ENCODE assay signal across 1 cellular context in the genomic region with DNA sequence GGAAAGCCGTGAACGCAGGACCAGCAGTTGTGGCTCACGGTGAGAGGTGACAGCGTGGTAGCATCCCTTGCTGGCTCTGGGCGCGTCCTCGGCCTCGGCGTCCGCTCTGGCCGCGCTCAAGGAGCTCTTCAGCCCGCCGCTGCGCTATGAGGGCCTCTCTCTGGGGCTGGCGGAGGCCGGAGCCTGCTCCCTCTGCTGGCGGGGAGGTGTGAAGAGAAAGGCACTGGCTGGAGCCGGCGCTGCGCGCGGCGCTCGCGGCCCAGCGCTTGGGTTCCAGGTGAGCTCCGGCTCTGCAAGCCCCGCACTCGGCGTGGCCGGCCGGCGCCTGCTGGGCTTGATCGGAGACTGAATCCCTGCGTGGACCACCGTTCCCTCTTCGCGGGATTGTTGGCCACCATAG.
TF ChIP-seq lines count a peak whose summit lies in the region.

No MANE protein-coding gene starts in this region.

TF ChIP-seq in IMR-90, 13 proteins besides CTCF, POLR2A, EP300 and RAD21 (continued from another document):
- TF ChIP-seq, protein P1, sequence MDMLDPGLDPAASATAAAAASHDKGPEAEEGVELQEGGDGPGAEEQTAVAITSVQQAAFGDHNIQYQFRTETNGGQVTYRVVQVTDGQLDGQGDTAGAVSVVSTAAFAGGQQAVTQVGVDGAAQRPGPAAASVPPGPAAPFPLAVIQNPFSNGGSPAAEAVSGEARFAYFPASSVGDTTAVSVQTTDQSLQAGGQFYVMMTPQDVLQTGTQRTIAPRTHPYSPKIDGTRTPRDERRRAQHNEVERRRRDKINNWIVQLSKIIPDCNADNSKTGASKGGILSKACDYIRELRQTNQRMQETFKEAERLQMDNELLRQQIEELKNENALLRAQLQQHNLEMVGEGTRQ (IDR thresholded peaks at IDR 0.05; ENCODE audit: low read depth, low read length), result no peak
- no peak for TF ChIP-seq CHD1 (IDR thresholded peaks at IDR 0.05; ENCODE audit: low read depth, low read length)
- no peak for TF ChIP-seq RCOR1 (IDR thresholded peaks at IDR 0.05; ENCODE audit: insufficient replicate concordance, low read length)
- TF ChIP-seq NFE2L2 (IDR thresholded peaks at IDR 0.05; ENCODE audit: low read depth, low read length), result no peak
- TF ChIP-seq FOS (IDR thresholded peaks at IDR 0.05; ENCODE audit: low read depth, low read length), result no peak
- TF ChIP-seq MAFK (IDR thresholded peaks at IDR 0.05; ENCODE audit: low read depth, low read length), result no peak
- TF ChIP-seq BHLHE40 (IDR thresholded peaks at IDR 0.05; ENCODE audit: low read depth, low read length), result no peak
- TF ChIP-seq MAZ (IDR thresholded peaks at IDR 0.05; ENCODE audit: borderline replicate concordance, low read depth, low read length), result no peak
- TF ChIP-seq ELK1 (IDR thresholded peaks at IDR 0.05; ENCODE audit: borderline replicate concordance, low read depth, low read length), result no peak
TF ChIP-seq in IMR-90: peak in this region for 0.
